ENCODE assay signal across 23 cellular contexts in genomic region chr17:8005357-8005756, GRCh38.
DNase-seq lines count a peak whose midpoint lies in the region; ATAC-seq and TF ChIP-seq lines count a peak whose summit lies in the region.
"Had no signal": no experiment of that assay in that cellular context is flagged by ENCODE, and none has a peak within 500 bp of the region (broad histone marks: within the 10 kb centered on the region; RNA-seq: fewer than 3 reads in every experiment).

No MANE protein-coding gene starts in this region.

- H3K4me3 ChIP-seq in RWPE2 (ENCODE audit: severe bottlenecking) = no peak overlapping the region
- H3K4me3 ChIP-seq: lower lobe of right lung, tibial nerve had no signal

- no peaks in the 10 kb centered on the region for H3K36me3 Mint-ChIP-seq in stimulated activated naive CD8-positive, alpha-beta T cell treated with anti-CD3 and anti-CD28 coated beads, Interleukin-15, Interleukin-2, amounts not matched to agents 100 ng/mL and 50 ng/mL, for 24 hours (ENCODE audit: low read depth)
- H3K36me3 Mint-ChIP-seq: activated CD8-positive, alpha-beta memory T cell treated with anti-CD3 and anti-CD28 coated beads, Interleukin-2, amount 10 ng/mL, durations not matched to agents 7 days and 5 days; WTC11 had no signal

- peaks cover 18% of the 10 kb centered on the region for H3K27me3 ChIP-seq in RWPE2 (ENCODE audit: insufficient read depth, poor library complexity, severe bottlenecking)

- DNase-seq in stimulated activated naive CD8-positive, alpha-beta T cell treated with anti-CD3 and anti-CD28 coated beads, Interleukin-15, amount 100 ng/mL, for 72 hours = no peak
- DNase-seq in RWPE2 (ENCODE audit: low spot score) = peak; percentile 5
- DNase-seq in islet precursor cell = peak; percentile 57
- no peak for DNase-seq in NCI-H2029 treated with DMSO at 0.1 percent for 48 hours (lab: John Stamatoyannopoulos, UW)
- no peak for DNase-seq in GM10266 (ENCODE audit: extremely low spot score)
- no peak for DNase-seq in NCI-H82 (lab: John Stamatoyannopoulos, UW)
- DNase-seq: activated CD4-positive, alpha-beta T cell treated with anti-CD3 and anti-CD28 coated beads, Interleukin-2, amount 50 U/mL, for 1 hour; activated CD8-positive, alpha-beta memory T cell treated with anti-CD3 and anti-CD28 coated beads, Interleukin-2, amount 10 ng/mL, durations not matched to agents 7 days and 5 days; activated naive CD4-positive, alpha-beta T cell treated with anti-CD3 and anti-CD28 coated beads for 36 hours; activated T-cell treated with anti-CD3 and anti-CD28 coated beads, Interleukin-2, amount 50 U/mL, for 72 hours; amygdala; C1 segment of cervical spinal cord; lower lobe of right lung; NCI-H1048; NCI-H187; NCI-H2227 treated with DMSO at 0.1 percent for 48 hours; RPMI8226 had no signal

- H3K27ac Mint-ChIP-seq in stimulated activated naive CD8-positive, alpha-beta T cell treated with anti-CD3 and anti-CD28 coated beads, Interleukin-15, Interleukin-2, amounts not matched to agents 100 ng/mL and 50 ng/mL, for 24 hours = peak overlapping the region; percentile 7
- no peak overlapping the region for H3K27ac Mint-ChIP-seq in stimulated activated naive CD8-positive, alpha-beta T cell treated with anti-CD3 and anti-CD28 coated beads, Interleukin-15, amount 100 ng/mL, for 72 hours
- H3K27ac Mint-ChIP-seq: activated naive CD4-positive, alpha-beta T cell treated with anti-CD3 and anti-CD28 coated beads for 36 hours; activated T-cell treated with anti-CD3 and anti-CD28 coated beads, Interleukin-2, amount 50 U/mL, for 72 hours; WTC11 had no signal

- ATAC-seq in stimulated activated naive CD8-positive, alpha-beta T cell treated with anti-CD3 and anti-CD28 coated beads, Interleukin-15, amount 100 ng/mL, for 72 hours = no peak
- ATAC-seq in RWPE2 (ENCODE audit: low read depth) = peak; percentile 33; the same call in 2 of the 3 replicates
- ATAC-seq in GM19324 (IDR thresholded peaks at IDR 0.05; ENCODE audit: low FRiP score, unreplicated experiment) = no peak
- ATAC-seq: activated CD8-positive, alpha-beta memory T cell treated with anti-CD3 and anti-CD28 coated beads, Interleukin-2, amount 10 ng/mL, durations not matched to agents 7 days and 5 days; activated T-cell treated with anti-CD3 and anti-CD28 coated beads, Interleukin-2, amount 50 U/mL, for 72 hours; sciatic nerve had no signal

- peaks cover 34% of the 10 kb centered on the region for H3K27me3 Mint-ChIP-seq in stimulated activated naive CD8-positive, alpha-beta T cell treated with anti-CD3 and anti-CD28 coated beads, Interleukin-15, Interleukin-2, amounts not matched to agents 100 ng/mL and 50 ng/mL, for 24 hours
- H3K27me3 Mint-ChIP-seq in stimulated activated naive CD8-positive, alpha-beta T cell treated with anti-CD3 and anti-CD28 coated beads, Interleukin-15, amount 100 ng/mL, for 72 hours = peaks cover 46% of the 10 kb centered on the region

- no peaks in the 10 kb centered on the region for H3K9me3 Mint-ChIP-seq in stimulated activated naive CD8-positive, alpha-beta T cell treated with anti-CD3 and anti-CD28 coated beads, Interleukin-15, Interleukin-2, amounts not matched to agents 100 ng/mL and 50 ng/mL, for 24 hours
- H3K9me3 Mint-ChIP-seq in stimulated activated naive CD8-positive, alpha-beta T cell treated with anti-CD3 and anti-CD28 coated beads, Interleukin-15, amount 100 ng/mL, for 72 hours = no peaks in the 10 kb centered on the region
- H3K9me3 Mint-ChIP-seq: activated naive CD4-positive, alpha-beta T cell treated with anti-CD3 and anti-CD28 coated beads for 36 hours; activated T-cell treated with anti-CD3 and anti-CD28 coated beads, Interleukin-2, amount 50 U/mL, for 72 hours; neural crest cell had no signal

- no peaks in the 10 kb centered on the region for H3K4me1 ChIP-seq in RWPE2 (ENCODE audit: insufficient read depth, poor library complexity, severe bottlenecking)

- no peaks in the 10 kb centered on the region for H3K36me3 ChIP-seq in RWPE2 (ENCODE audit: low read depth)
- H3K36me3 ChIP-seq: lower lobe of right lung, tibial nerve had no signal

- TF ChIP-seq CTCF in RWPE2 (IDR thresholded peaks at IDR 0.05; ENCODE audit: poor library complexity, severe bottlenecking) (no peak), GM10266 (IDR thresholded peaks at IDR 0.05; ENCODE audit: control insufficient read depth, insufficient read depth, low read depth, missing control alignments) (no peak)

- peaks cover 7% of the 10 kb centered on the region for H3K4me1 Mint-ChIP-seq in stimulated activated naive CD8-positive, alpha-beta T cell treated with anti-CD3 and anti-CD28 coated beads, Interleukin-15, Interleukin-2, amounts not matched to agents 100 ng/mL and 50 ng/mL, for 24 hours (ENCODE audit: low read depth)
- peaks cover 9% of the 10 kb centered on the region for H3K4me1 Mint-ChIP-seq in stimulated activated naive CD8-positive, alpha-beta T cell treated with anti-CD3 and anti-CD28 coated beads, Interleukin-15, amount 100 ng/mL, for 72 hours
- H3K4me1 Mint-ChIP-seq: neural crest cell had no signal

- H3K4me3 Mint-ChIP-seq in stimulated activated naive CD8-positive, alpha-beta T cell treated with anti-CD3 and anti-CD28 coated beads, Interleukin-15, Interleukin-2, amounts not matched to agents 100 ng/mL and 50 ng/mL, for 24 hours = no peak overlapping the region
- no peak overlapping the region for H3K4me3 Mint-ChIP-seq in stimulated activated naive CD8-positive, alpha-beta T cell treated with anti-CD3 and anti-CD28 coated beads, Interleukin-15, amount 100 ng/mL, for 72 hours
- H3K4me3 Mint-ChIP-seq: activated CD8-positive, alpha-beta memory T cell treated with anti-CD3 and anti-CD28 coated beads, Interleukin-2, amount 10 ng/mL, durations not matched to agents 7 days and 5 days; activated naive CD4-positive, alpha-beta T cell treated with anti-CD3 and anti-CD28 coated beads for 36 hours; activated T-cell treated with anti-CD3 and anti-CD28 coated beads, Interleukin-2, amount 50 U/mL, for 72 hours; neural crest cell; WTC11 had no signal

- H3K9me3 ChIP-seq in RWPE2 (ENCODE audit: severe bottlenecking) = no peaks in the 10 kb centered on the region
- H3K9me3 ChIP-seq: lower lobe of right lung, tibial nerve had no signal

- H3K27ac ChIP-seq in RWPE2 (ENCODE audit: poor library complexity, severe bottlenecking) = no peak overlapping the region
- H3K27ac ChIP-seq: lower lobe of right lung, tibial nerve had no signal

Comparison
In these comparisons a context has a peak if more than half of its experiments do, and no peak if none do; other contexts are left out.
1. DNase-seq: peak in RWPE2 (single experiment) and islet precursor cell (single experiment); none in stimulated activated naive CD8-positive, alpha-beta T cell treated with anti-CD3 and anti-CD28 coated beads, Interleukin-15, amount 100 ng/mL, for 72 hours (0 of 2), NCI-H2029 treated with DMSO at 0.1 percent for 48 hours (single experiment), GM10266 (single experiment) and NCI-H82 (single experiment).